Comparison of ENCODE assay signal across 9 cellular contexts in the genomic region with DNA sequence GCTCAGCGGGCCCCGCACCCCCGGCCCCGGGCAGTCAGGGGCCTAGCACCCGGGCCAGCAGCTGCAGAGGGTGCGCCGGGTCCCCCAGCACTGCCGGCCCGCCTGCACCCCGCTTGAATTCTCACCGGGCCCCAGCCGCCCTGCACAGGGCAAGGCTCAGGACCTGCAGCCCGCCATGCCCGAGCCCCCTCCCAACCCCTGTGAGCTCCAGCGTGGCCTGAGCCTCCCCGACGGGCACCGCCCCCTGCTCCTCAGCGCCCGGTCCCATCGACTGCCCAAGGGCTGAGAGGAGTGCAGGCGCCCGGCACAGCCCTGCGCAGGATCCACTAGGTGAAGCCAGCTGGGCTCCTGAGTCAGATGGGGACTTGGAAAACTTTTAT. TPM values are rescaled to one million over a fixed set of nuclear protein-coding genes. Genes with fewer than 3 reads are reported as not detected.
DNase-seq lines count a peak whose midpoint lies in the region; ATAC-seq and TF ChIP-seq lines count a peak whose summit lies in the region.
"Had no signal": no experiment of that assay in that cellular context is flagged by ENCODE, and none has a peak within 500 bp of the region (broad histone marks: within the 10 kb centered on the region; RNA-seq: fewer than 3 reads in every experiment).

No MANE protein-coding gene starts in this region.

- DNase-seq in T-helper 2 cell treated with Interferon-gamma antibody and Interleukin-4, amounts not matched to agents 5 μg/mL and 100 μg/mL, for 36 hours (ENCODE audit: low spot score): no peak
- DNase-seq in T-helper 2 cell (no peak), nephron progenitor cell (no peak), SKM-1 treated with dmso at 0.1 percent for 144 hours (lab: John Stamatoyannopoulos, UW; ENCODE audit: unreplicated experiment) (no peak), HuH-7 (ENCODE audit: low spot score) (no peak)
- no peak for DNase-seq in activated naive CD8-positive, alpha-beta T cell treated with anti-CD3 and anti-CD28 coated beads for 36 hours
- DNase-seq: brain microvascular endothelial cell had no signal

- peak overlapping the region; percentile 92; the same call in 1 of the 2 replicates for H3K4me3 ChIP-seq in GM08714 (ENCODE audit: low read length)

- TF ChIP-seq CTCF in nephron progenitor cell (IDR thresholded peaks at IDR 0.05): no peak

- peaks cover 33% of the 10 kb centered on the region for H3K36me3 Mint-ChIP-seq in T-helper 2 cell treated with Interferon-gamma antibody and Interleukin-4, amounts not matched to agents 5 μg/mL and 100 μg/mL, for 36 hours (ENCODE audit: low read depth)
- peaks cover 55% of the 10 kb centered on the region for H3K36me3 Mint-ChIP-seq in activated naive CD8-positive, alpha-beta T cell treated with anti-CD3 and anti-CD28 coated beads for 36 hours
- peaks cover 21% of the 10 kb centered on the region for H3K36me3 Mint-ChIP-seq in nephron progenitor cell (ENCODE audit: low read depth)

- no peaks in the 10 kb centered on the region for H3K27me3 Mint-ChIP-seq in T-helper 2 cell treated with Interferon-gamma antibody and Interleukin-4, amounts not matched to agents 5 μg/mL and 100 μg/mL, for 36 hours (ENCODE audit: low read depth)
- H3K27me3 Mint-ChIP-seq in activated naive CD8-positive, alpha-beta T cell treated with anti-CD3 and anti-CD28 coated beads for 36 hours: no peaks in the 10 kb centered on the region
- H3K27me3 Mint-ChIP-seq in nephron progenitor cell (ENCODE audit: low read depth, poor library complexity): peaks cover under 1% of the 10 kb centered on the region

- no peak for ATAC-seq in GM21515 (IDR thresholded peaks at IDR 0.05; ENCODE audit: unreplicated experiment)

- no peaks in the 10 kb centered on the region for H3K9me3 Mint-ChIP-seq in T-helper 2 cell treated with Interferon-gamma antibody and Interleukin-4, amounts not matched to agents 5 μg/mL and 100 μg/mL, for 36 hours
- H3K9me3 Mint-ChIP-seq in activated naive CD8-positive, alpha-beta T cell treated with anti-CD3 and anti-CD28 coated beads for 36 hours: no peaks in the 10 kb centered on the region
- H3K9me3 Mint-ChIP-seq in nephron progenitor cell: no peaks in the 10 kb centered on the region

- peaks cover 23% of the 10 kb centered on the region for H3K4me1 Mint-ChIP-seq in T-helper 2 cell treated with Interferon-gamma antibody and Interleukin-4, amounts not matched to agents 5 μg/mL and 100 μg/mL, for 36 hours (ENCODE audit: low read depth)
- H3K4me1 Mint-ChIP-seq in activated naive CD8-positive, alpha-beta T cell treated with anti-CD3 and anti-CD28 coated beads for 36 hours: peaks cover 22% of the 10 kb centered on the region
- H3K4me1 Mint-ChIP-seq in nephron progenitor cell: peaks cover 32% of the 10 kb centered on the region

- peak overlapping the region; percentile 75 for H3K4me3 Mint-ChIP-seq in T-helper 2 cell treated with Interferon-gamma antibody and Interleukin-4, amounts not matched to agents 5 μg/mL and 100 μg/mL, for 36 hours
- H3K4me3 Mint-ChIP-seq in activated naive CD8-positive, alpha-beta T cell treated with anti-CD3 and anti-CD28 coated beads for 36 hours: peak overlapping the region; percentile 68
- H3K4me3 Mint-ChIP-seq in nephron progenitor cell: peak overlapping the region; percentile 74

- peak overlapping the region; percentile 79 for H3K27ac Mint-ChIP-seq in T-helper 2 cell treated with Interferon-gamma antibody and Interleukin-4, amounts not matched to agents 5 μg/mL and 100 μg/mL, for 36 hours
- H3K27ac Mint-ChIP-seq in activated naive CD8-positive, alpha-beta T cell treated with anti-CD3 and anti-CD28 coated beads for 36 hours: peak overlapping the region; percentile 31
- no peak overlapping the region for H3K27ac Mint-ChIP-seq in nephron progenitor cell

RNA-seq across cellular contexts. Expression of a gene that starts 1.7 kb away (rescaled TPM):
- 10 to 100 TPM; 84.1 to 86.7 TPM for total RNA-seq in activated naive CD8-positive, alpha-beta T cell treated with anti-CD3 and anti-CD28 coated beads for 36 hours

RNA-seq across cellular contexts. Expression of a gene that starts 44.1 kb away (rescaled TPM):
- total RNA-seq in activated naive CD8-positive, alpha-beta T cell treated with anti-CD3 and anti-CD28 coated beads for 36 hours: 10 to 100 TPM; 36.7 to 36.9 TPM
